7 cellular contexts compared by ENCODE assay signal in the genomic region with DNA sequence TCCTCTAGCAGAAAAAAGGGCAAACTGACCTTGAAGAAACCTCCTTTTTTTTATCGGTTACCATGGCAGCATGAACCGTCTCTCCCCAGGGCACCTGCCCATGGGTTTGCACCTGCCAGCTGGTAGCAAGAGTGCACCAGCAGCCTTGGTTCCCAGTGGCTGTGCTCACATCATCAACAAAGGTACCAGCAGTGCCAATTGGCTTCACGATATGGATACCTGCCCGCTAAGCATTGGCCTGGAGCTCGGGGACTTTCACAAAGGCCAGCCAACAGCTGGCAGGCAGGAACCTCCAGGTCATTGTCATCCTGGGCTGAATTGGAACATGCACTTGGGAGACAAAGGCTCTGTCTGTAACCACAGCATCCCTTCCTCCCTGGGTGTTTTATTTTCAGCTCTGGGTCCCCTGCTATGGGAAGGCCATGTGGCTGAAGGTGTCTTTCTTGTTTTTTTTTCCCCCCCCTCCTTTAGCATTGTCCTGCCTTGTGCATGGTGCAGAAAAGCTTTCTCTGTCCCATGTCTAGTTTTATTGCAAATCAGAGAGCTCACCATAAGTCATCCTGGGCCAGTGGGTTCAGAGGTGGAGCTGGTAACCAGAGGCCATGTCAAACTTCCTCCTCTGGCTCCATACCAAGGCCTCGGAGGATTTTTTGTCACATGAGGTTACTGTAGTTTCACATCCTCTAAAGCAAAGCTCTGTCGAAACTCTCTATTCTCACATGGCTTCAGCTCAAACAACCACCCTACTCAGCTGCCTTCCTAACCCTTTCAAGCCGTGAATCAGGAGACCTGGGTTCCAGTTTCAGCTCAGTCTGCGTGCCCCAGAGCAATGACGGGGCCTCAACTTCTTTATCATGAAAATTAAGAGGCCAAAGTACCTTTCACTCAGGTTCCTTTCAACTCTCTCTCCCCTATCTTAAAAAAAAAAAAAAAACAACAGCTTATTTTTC.
A peak's percentile ranks its signal among the peaks of the same experiment; 100 is the strongest.
DNase-seq lines count a peak whose midpoint lies in the region; ATAC-seq lines count a peak whose summit lies in the region.

No MANE protein-coding gene starts in this region.

- H3K27me3 Mint-ChIP-seq in activated T-cell treated with anti-CD3 and anti-CD28 coated beads, Interleukin-2, amount 50 U/mL, for 24 hours, result no peaks in the 10 kb centered on the region

- intact Hi-C loops in left ventricle myocardium superior (cut with micrococcal nuclease), result no loop called here

- peak overlapping the region; percentile 76 for H3K27ac Mint-ChIP-seq in activated T-cell treated with anti-CD3 and anti-CD28 coated beads, Interleukin-2, amount 50 U/mL, for 24 hours

- H3K9me3 Mint-ChIP-seq in activated T-cell treated with anti-CD3 and anti-CD28 coated beads, Interleukin-2, amount 50 U/mL, for 24 hours, result peaks cover 8% of the 10 kb centered on the region

- peak; percentile 76 for DNase-seq in NCI-H2029 treated with DMSO at 0.1 percent for 48 hours (lab: John Stamatoyannopoulos, UW)
- DNase-seq in activated T-cell treated with anti-CD3 and anti-CD28 coated beads, Interleukin-2, amount 50 U/mL, for 24 hours, result peak; percentile 50
- DNase-seq in left ventricle myocardium superior, result peak; percentile 35
- peak; percentile 24 to 30 for DNase-seq in stimulated activated CD4-positive, alpha-beta T cell treated with anti-CD3 and anti-CD28 coated beads, Interleukin-15, amount 100 ng/mL, for 48 hours (ENCODE audit: low read depth in 2 of 2)
- no peak for DNase-seq in NCI-H82 (lab: John Stamatoyannopoulos, UW)

- H3K4me1 Mint-ChIP-seq in activated T-cell treated with anti-CD3 and anti-CD28 coated beads, Interleukin-2, amount 50 U/mL, for 24 hours (ENCODE audit: low read depth), result peaks cover 48% of the 10 kb centered on the region

- ATAC-seq in GM18867 (IDR thresholded peaks at IDR 0.05; ENCODE audit: unreplicated experiment), result peak; percentile 98
- peak; percentile 99 for ATAC-seq in HG02852 (IDR thresholded peaks at IDR 0.05; ENCODE audit: unreplicated experiment)
- peak; percentile 76 for ATAC-seq in left ventricle myocardium superior

- no peaks in the 10 kb centered on the region for H3K36me3 Mint-ChIP-seq in activated T-cell treated with anti-CD3 and anti-CD28 coated beads, Interleukin-2, amount 50 U/mL, for 24 hours (ENCODE audit: low read depth)

- H3K4me3 Mint-ChIP-seq in activated T-cell treated with anti-CD3 and anti-CD28 coated beads, Interleukin-2, amount 50 U/mL, for 24 hours, result no peak overlapping the region
